15 cellular contexts compared by ENCODE assay signal in genomic region chr21:14547834-14548513, GRCh38. TPM values are rescaled to one million over a fixed set of nuclear protein-coding genes. Genes with fewer than 3 reads are reported as not detected.
A peak's percentile ranks its signal among the peaks of the same experiment; 100 is the strongest.
DNase-seq lines count a peak whose midpoint lies in the region; ATAC-seq and TF ChIP-seq lines count a peak whose summit lies in the region.
"Had no signal": no experiment of that assay in that cellular context is flagged by ENCODE, and none has a peak within 500 bp of the region (broad histone marks: within the 10 kb centered on the region; RNA-seq: fewer than 3 reads in every experiment).

No MANE protein-coding gene starts in this region.

- peaks cover 20% of the 10 kb centered on the region for H3K36me3 Mint-ChIP-seq in activated CD8-positive, alpha-beta memory T cell treated with anti-CD3 and anti-CD28 coated beads, Interleukin-2, amount 10 ng/mL, durations not matched to agents 7 days and 5 days
- H3K36me3 Mint-ChIP-seq in activated CD8-positive, alpha-beta T cell treated with anti-CD3 and anti-CD28 coated beads, Interleukin-2, amount 10 ng/mL, durations not matched to agents 7 days and 5 days (ENCODE audit: low read depth): peaks cover 30% of the 10 kb centered on the region

- no peaks in the 10 kb centered on the region for H3K36me3 ChIP-seq in spleen
- H3K36me3 ChIP-seq: MG63 had no signal

- POLR2A ChIA-PET in activated CD8-positive, alpha-beta T cell treated with anti-CD3 and anti-CD28 coated beads, Interleukin-2, amount 10 ng/mL, durations not matched to agents 7 days and 5 days (lab: Charles Lee): interaction anchor here (0.9 kb wide), 1 partner anchor 44 kb away, joined by 4 read pairs; no protein-coding TSS in a partner anchor

- H3K4me1 ChIP-seq in spleen: peaks cover 0 to 79% (median 29%) of the 10 kb centered on the region in 6 donors
- H3K4me1 ChIP-seq: A549, parathyroid adenoma had no signal

- no peak for TF ChIP-seq CTCF in spleen (IDR thresholded peaks at IDR 0.05 in 8 of 11, conservative IDR thresholded peaks at IDR 0.05 in 3 of 11)

- peak; percentile 18 for ATAC-seq in activated CD8-positive, alpha-beta memory T cell treated with anti-CD3 and anti-CD28 coated beads, Interleukin-2, amount 10 ng/mL, durations not matched to agents 7 days and 5 days
- peak; percentile 39 for ATAC-seq in HG02870 (IDR thresholded peaks at IDR 0.05; ENCODE audit: unreplicated experiment)
- ATAC-seq in activated CD8-positive, alpha-beta T cell treated with anti-CD3 and anti-CD28 coated beads, Interleukin-2, amount 10 ng/mL, durations not matched to agents 7 days and 5 days: no peak
- ATAC-seq in GM18870 (IDR thresholded peaks at IDR 0.05; ENCODE audit: unreplicated experiment): no peak
- ATAC-seq: A549 had no signal

- H3K9me3 ChIP-seq in spleen: no peaks in the 10 kb centered on the region
- H3K9me3 ChIP-seq: A549, MG63 had no signal

- DNase-seq in activated CD8-positive, alpha-beta memory T cell treated with anti-CD3 and anti-CD28 coated beads, Interleukin-2, amount 10 ng/mL, durations not matched to agents 7 days and 5 days: no peak
- DNase-seq in activated CD8-positive, alpha-beta memory T cell treated with anti-CD3 and anti-CD28 coated beads for 24 hours: no peak
- DNase-seq in activated CD8-positive, alpha-beta T cell treated with anti-CD3 and anti-CD28 coated beads, Interleukin-2, amount 10 ng/mL, durations not matched to agents 7 days and 5 days: no peak
- DNase-seq in spleen (no peak), MV-4-11 (lab: John Stamatoyannopoulos, UW) (no peak), C1 segment of cervical spinal cord (lab: John Stamatoyannopoulos, UW) (no peak)
- DNase-seq: activated CD4-positive, alpha-beta T cell treated with anti-CD3 and anti-CD28 coated beads for 48 hours; amygdala; cortex of kidney; MG63; NCI-H2171 had no signal

- H3K27ac Mint-ChIP-seq in activated CD8-positive, alpha-beta memory T cell treated with anti-CD3 and anti-CD28 coated beads, Interleukin-2, amount 10 ng/mL, durations not matched to agents 7 days and 5 days: peak overlapping the region; percentile 93
- H3K27ac Mint-ChIP-seq in activated CD8-positive, alpha-beta T cell treated with anti-CD3 and anti-CD28 coated beads, Interleukin-2, amount 10 ng/mL, durations not matched to agents 7 days and 5 days: peak overlapping the region; percentile 84

- peak overlapping the region; percentile 58 for H3K4me3 Mint-ChIP-seq in activated CD8-positive, alpha-beta memory T cell treated with anti-CD3 and anti-CD28 coated beads, Interleukin-2, amount 10 ng/mL, durations not matched to agents 7 days and 5 days
- peak overlapping the region; percentile 62 for H3K4me3 Mint-ChIP-seq in activated CD8-positive, alpha-beta T cell treated with anti-CD3 and anti-CD28 coated beads, Interleukin-2, amount 10 ng/mL, durations not matched to agents 7 days and 5 days

- peak overlapping the region in 7 of 8 donors; percentile 50 to 93 (median 79) for H3K27ac ChIP-seq in spleen
- H3K27ac ChIP-seq: A549, parathyroid adenoma had no signal

- intact Hi-C loops in spleen (cut with DNase I; ENCODE audit: low total_unique reads): no loop called here

- peaks cover 51% of the 10 kb centered on the region for H3K4me1 Mint-ChIP-seq in activated CD8-positive, alpha-beta memory T cell treated with anti-CD3 and anti-CD28 coated beads, Interleukin-2, amount 10 ng/mL, durations not matched to agents 7 days and 5 days
- peaks cover 59% of the 10 kb centered on the region for H3K4me1 Mint-ChIP-seq in activated CD8-positive, alpha-beta T cell treated with anti-CD3 and anti-CD28 coated beads, Interleukin-2, amount 10 ng/mL, durations not matched to agents 7 days and 5 days (ENCODE audit: low read depth)

- CTCF ChIA-PET in activated CD8-positive, alpha-beta memory T cell treated with anti-CD3 and anti-CD28 coated beads, Interleukin-2, amount 10 ng/mL, durations not matched to agents 7 days and 5 days (lab: Charles Lee): no interaction called here
- CTCF ChIA-PET in activated CD8-positive, alpha-beta T cell treated with anti-CD3 and anti-CD28 coated beads, Interleukin-2, amount 10 ng/mL, durations not matched to agents 7 days and 5 days (lab: Charles Lee): interaction anchor here (0.8 to 1.4 kb wide), 3 partner anchors 39 to 190 kb away, joined by 3 to 6 read pairs (median 3); no protein-coding TSS in a partner anchor

- H3K27me3 Mint-ChIP-seq in activated CD8-positive, alpha-beta memory T cell treated with anti-CD3 and anti-CD28 coated beads, Interleukin-2, amount 10 ng/mL, durations not matched to agents 7 days and 5 days: no peaks in the 10 kb centered on the region
- H3K27me3 Mint-ChIP-seq in activated CD8-positive, alpha-beta T cell treated with anti-CD3 and anti-CD28 coated beads, Interleukin-2, amount 10 ng/mL, durations not matched to agents 7 days and 5 days (ENCODE audit: low read depth): no peaks in the 10 kb centered on the region

- no peak for TF ChIP-seq POLR2A in spleen (IDR thresholded peaks at IDR 0.05)

- WGBS in spleen, 5 donors: 59 to 69% (median 64%) methylated on average over 3 of the region's 3 CpGs

- no peaks in the 10 kb centered on the region for H3K9me3 Mint-ChIP-seq in activated CD8-positive, alpha-beta memory T cell treated with anti-CD3 and anti-CD28 coated beads, Interleukin-2, amount 10 ng/mL, durations not matched to agents 7 days and 5 days (ENCODE audit: low read depth)
- H3K9me3 Mint-ChIP-seq in activated CD8-positive, alpha-beta T cell treated with anti-CD3 and anti-CD28 coated beads, Interleukin-2, amount 10 ng/mL, durations not matched to agents 7 days and 5 days (ENCODE audit: insufficient read depth): peaks cover 4% of the 10 kb centered on the region

- no peaks in the 10 kb centered on the region for H3K27me3 ChIP-seq in spleen (replicated peaks in 1 of 7)
- H3K27me3 ChIP-seq: MG63 had no signal

- H3K4me3 ChIP-seq in spleen: peak overlapping the region in 1 of 8 donors; percentile 4
- H3K4me3 ChIP-seq: A549, MG63 had no signal

RNA-seq across cellular contexts. Expression of gene SAMSN1, which starts 1.9 kb away (rescaled TPM):
- total RNA-seq in activated CD8-positive, alpha-beta memory T cell treated with anti-CD3 and anti-CD28 coated beads, Interleukin-2, amount 10 ng/mL, durations not matched to agents 7 days and 5 days: 100 to 1,000 TPM in 1 of 2 experiments, 10 to 100 TPM in 1; 58.9 to 126 TPM
- total RNA-seq in activated CD8-positive, alpha-beta T cell treated with anti-CD3 and anti-CD28 coated beads, Interleukin-2, amount 10 ng/mL, durations not matched to agents 7 days and 5 days: 100 to 1,000 TPM; 103 to 104 TPM
- 10 to 100 TPM; 43.7 to 79.2 (median 51.1) TPM for total RNA-seq in spleen
- polyA plus RNA-seq in spleen: 10 to 100 TPM; 24.8 to 31.8 (median 24.8) TPM

Comparison
In these comparisons a context has a peak if more than half of its experiments do, and no peak if none do; other contexts are left out.
1. ATAC-seq: peak in activated CD8-positive, alpha-beta memory T cell treated with anti-CD3 and anti-CD28 coated beads, Interleukin-2, amount 10 ng/mL, durations not matched to agents 7 days and 5 days (single experiment) and HG02870 (single experiment); none in activated CD8-positive, alpha-beta T cell treated with anti-CD3 and anti-CD28 coated beads, Interleukin-2, amount 10 ng/mL, durations not matched to agents 7 days and 5 days (single experiment) and GM18870 (single experiment).